8 cellular contexts compared by ENCODE assay signal in genomic region chr1:154943649-154944421, GRCh38. TPM values are rescaled to one million over a fixed set of nuclear protein-coding genes. Genes with fewer than 3 reads are reported as not detected.
DNase-seq lines count a peak whose midpoint lies in the region; ATAC-seq and TF ChIP-seq lines count a peak whose summit lies in the region.

No MANE protein-coding gene starts in this region.

- intact Hi-C loops in esophagus squamous epithelium (cut with DNase I) = no loop called here

- H3K27me3 Mint-ChIP-seq in activated CD4-positive, alpha-beta T cell treated with anti-CD3 and anti-CD28 coated beads, Interleukin-2, amount 10 ng/mL, durations not matched to agents 7 days and 5 days = no peaks in the 10 kb centered on the region
- no peaks in the 10 kb centered on the region for H3K27me3 Mint-ChIP-seq in neural crest cell (ENCODE audit: low read depth)

- peak; percentile 53 to 82 (median 72) for TF ChIP-seq CTCF in esophagus squamous epithelium (IDR thresholded peaks at IDR 0.05)
- TF ChIP-seq CTCF in neural crest cell (conservative IDR thresholded peaks at IDR 0.05) = peak; percentile 83

- peak overlapping the region in 3 of 4 donors; percentile 56 to 98 (median 97) for H3K27ac ChIP-seq in esophagus squamous epithelium

- CTCF ChIA-PET in activated CD4-positive, alpha-beta T cell treated with anti-CD3 and anti-CD28 coated beads, Interleukin-2, amount 10 ng/mL, durations not matched to agents 7 days and 5 days (lab: Charles Lee) = interaction anchor here (0.5 to 2.0 kb wide), 15 partner anchors 63 to 647 kb away, joined by 3 to 8 read pairs (median 3); partner anchors contain the start of genes CHRNB2 and KRTCAP2

- WGBS in esophagus squamous epithelium, 2 donors = 33 to 60% methylated on average over 1 to 3 of the region's 6 CpGs

- POLR2A ChIA-PET in activated CD4-positive, alpha-beta T cell treated with anti-CD3 and anti-CD28 coated beads, Interleukin-2, amount 10 ng/mL, durations not matched to agents 7 days and 5 days (lab: Charles Lee) = interaction anchor here (0.6 to 1.6 kb wide), 3 partner anchors 12 to 229 kb away, joined by 3 to 7 read pairs (median 4); partner anchors contain the start of gene PBXIP1

- H3K36me3 Mint-ChIP-seq in activated CD4-positive, alpha-beta T cell treated with anti-CD3 and anti-CD28 coated beads, Interleukin-2, amount 10 ng/mL, durations not matched to agents 7 days and 5 days (ENCODE audit: low read depth) = peaks cover 26% of the 10 kb centered on the region
- H3K36me3 Mint-ChIP-seq in neural crest cell (ENCODE audit: low read depth) = no peaks in the 10 kb centered on the region

- no peaks in the 10 kb centered on the region for H3K9me3 ChIP-seq in esophagus squamous epithelium

- peak; percentile 78 for DNase-seq in activated effector memory CD4-positive, alpha-beta T cell treated with anti-CD3 and anti-CD28 coated beads, Interleukin-2, amount 50 U/mL, for 16 hours
- no peak for DNase-seq in activated effector memory CD4-positive, alpha-beta T cell treated with Interleukin-2 at 50 U/mL for 16 hours
- DNase-seq in NCI-H128 (lab: John Stamatoyannopoulos, UW; ENCODE audit: unreplicated experiment) (peak; percentile 45), esophagus squamous epithelium (lab: John Stamatoyannopoulos, UW) (no peak), neural crest cell (ENCODE audit: low read depth, low spot score) (peak; percentile 55), NCI-H2029 treated with DMSO at 0.1 percent for 48 hours (lab: John Stamatoyannopoulos, UW) (no peak)
- DNase-seq in activated CD4-positive, alpha-beta T cell treated with anti-CD3 and anti-CD28 coated beads, Interleukin-2, amount 10 ng/mL, durations not matched to agents 7 days and 5 days = peak; percentile 43

- H3K9me3 Mint-ChIP-seq in activated CD4-positive, alpha-beta T cell treated with anti-CD3 and anti-CD28 coated beads, Interleukin-2, amount 10 ng/mL, durations not matched to agents 7 days and 5 days = no peaks in the 10 kb centered on the region
- H3K9me3 Mint-ChIP-seq in neural crest cell = no peaks in the 10 kb centered on the region

- no peaks in the 10 kb centered on the region for H3K27me3 ChIP-seq in esophagus squamous epithelium

- ATAC-seq in GM18517 (IDR thresholded peaks at IDR 0.05; ENCODE audit: unreplicated experiment) = no peak

- H3K4me1 ChIP-seq in esophagus squamous epithelium = peaks cover 48 to 64% (median 51%) of the 10 kb centered on the region in 3 donors

- no peak overlapping the region for H3K4me3 Mint-ChIP-seq in activated CD4-positive, alpha-beta T cell treated with anti-CD3 and anti-CD28 coated beads, Interleukin-2, amount 10 ng/mL, durations not matched to agents 7 days and 5 days
- peak overlapping the region; percentile 39 for H3K4me3 Mint-ChIP-seq in neural crest cell

- peak overlapping the region; percentile 88 for H3K27ac Mint-ChIP-seq in activated CD4-positive, alpha-beta T cell treated with anti-CD3 and anti-CD28 coated beads, Interleukin-2, amount 10 ng/mL, durations not matched to agents 7 days and 5 days
- no peak overlapping the region for H3K27ac Mint-ChIP-seq in neural crest cell (ENCODE audit: unreplicated experiment)

- peaks cover 3 to 42% (median 11%) of the 10 kb centered on the region in 3 donors for H3K36me3 ChIP-seq in esophagus squamous epithelium

- H3K4me1 Mint-ChIP-seq in activated CD4-positive, alpha-beta T cell treated with anti-CD3 and anti-CD28 coated beads, Interleukin-2, amount 10 ng/mL, durations not matched to agents 7 days and 5 days = peaks cover 57% of the 10 kb centered on the region
- peaks cover 30% of the 10 kb centered on the region for H3K4me1 Mint-ChIP-seq in neural crest cell

- TF ChIP-seq POLR2A in esophagus squamous epithelium (IDR thresholded peaks at IDR 0.05) = no peak

- no peak overlapping the region for H3K4me3 ChIP-seq in esophagus squamous epithelium

RNA-seq across cellular contexts. Expression of gene PMVK, which starts 7.3 kb away (rescaled TPM):
- total RNA-seq in activated CD4-positive, alpha-beta T cell treated with anti-CD3 and anti-CD28 coated beads, Interleukin-2, amount 10 ng/mL, durations not matched to agents 7 days and 5 days = 10 to 100 TPM; 25.7 to 40.2 TPM
- total RNA-seq in esophagus squamous epithelium (10 to 100 TPM; 29.0 to 38.2 (median 33.5) TPM), neural crest cell (33.8 and 37.0 TPM in 2 replicates)

RNA-seq across cellular contexts. Expression of gene PBXIP1, which starts 12.1 kb away (rescaled TPM):
- 10 to 100 TPM; 74.6 to 92.0 TPM for total RNA-seq in activated CD4-positive, alpha-beta T cell treated with anti-CD3 and anti-CD28 coated beads, Interleukin-2, amount 10 ng/mL, durations not matched to agents 7 days and 5 days
- total RNA-seq in esophagus squamous epithelium (10 to 100 TPM; 11.1 to 51.1 (median 29.3) TPM), neural crest cell (17.1 and 18.5 TPM in 2 replicates)

RNA-seq across cellular contexts. Expression of gene PYGO2, which starts 17.7 kb away (rescaled TPM):
- total RNA-seq in activated CD4-positive, alpha-beta T cell treated with anti-CD3 and anti-CD28 coated beads, Interleukin-2, amount 10 ng/mL, durations not matched to agents 7 days and 5 days = 10 to 100 TPM; 50.0 to 50.2 TPM
- total RNA-seq in esophagus squamous epithelium (10 to 100 TPM; 14.4 to 18.8 (median 17.5) TPM), neural crest cell (63.3 and 65.1 TPM in 2 replicates)

RNA-seq across cellular contexts. Expression of gene SHC1, which starts 26.7 kb away (rescaled TPM):
- total RNA-seq in activated CD4-positive, alpha-beta T cell treated with anti-CD3 and anti-CD28 coated beads, Interleukin-2, amount 10 ng/mL, durations not matched to agents 7 days and 5 days = 100 to 1,000 TPM in 1 of 2 experiments, 10 to 100 TPM in 1; 75.1 to 104 TPM
- total RNA-seq in esophagus squamous epithelium (10 to 100 TPM; 37.6 to 80.9 (median 65.8) TPM), neural crest cell (90.3 and 92.9 TPM in 2 replicates)

RNA-seq across cellular contexts. Expression of gene CKS1B, which starts 30.6 kb away (rescaled TPM):
- 100 to 1,000 TPM; 147 to 157 TPM for total RNA-seq in activated CD4-positive, alpha-beta T cell treated with anti-CD3 and anti-CD28 coated beads, Interleukin-2, amount 10 ng/mL, durations not matched to agents 7 days and 5 days
- total RNA-seq in esophagus squamous epithelium (10 to 100 TPM; 34.9 to 72.8 (median 55.3) TPM), neural crest cell (211 and 217 TPM in 2 replicates)

Comparison
In these comparisons a context has a peak if more than half of its experiments do, and no peak if none do; other contexts are left out.
1. DNase-seq: peak in activated effector memory CD4-positive, alpha-beta T cell treated with anti-CD3 and anti-CD28 coated beads, Interleukin-2, amount 50 U/mL, for 16 hours (single experiment), NCI-H128 (single experiment), activated CD4-positive, alpha-beta T cell treated with anti-CD3 and anti-CD28 coated beads, Interleukin-2, amount 10 ng/mL, durations not matched to agents 7 days and 5 days (single experiment) and neural crest cell (single experiment); none in activated effector memory CD4-positive, alpha-beta T cell treated with Interleukin-2 at 50 U/mL for 16 hours (single experiment), esophagus squamous epithelium (single experiment) and NCI-H2029 treated with DMSO at 0.1 percent for 48 hours (single experiment).